In genomic region chr2:202912824-202913223, GRCh38 we compare ENCODE assay signal across 1 cellular context.
TF ChIP-seq lines count a peak whose summit lies in the region.

No MANE protein-coding gene starts in this region.

TF ChIP-seq in H1, 55 proteins besides CTCF, POLR2A, EP300 and RAD21:
- TF ChIP-seq TAF1 (IDR thresholded peaks at IDR 0.05; ENCODE audit: low read depth, low read length) = 0 out of 2 replicates have a peak, but pooled peaks have one; percentile 1
